16 cellular contexts compared by ENCODE assay signal in genomic region chr2:19685713-19686112, GRCh38.
"Had no signal": no experiment of that assay in that cellular context is flagged by ENCODE, and none has a peak within 500 bp of the region (broad histone marks: within the 10 kb centered on the region; RNA-seq: fewer than 3 reads in every experiment).

No MANE protein-coding gene starts in this region.

- H3K27me3 ChIP-seq: right atrium auricular region, transverse colon had no signal

- H3K9me3 ChIP-seq: right atrium auricular region, transverse colon had no signal

- DNase-seq: activated CD4-positive, alpha-beta T cell treated with anti-CD3 and anti-CD28 coated beads, Interleukin-2, amount 50 U/mL, for 4 hours; activated CD4-positive, CD25-positive, alpha-beta regulatory T cell treated with anti-CD3 and anti-CD28 coated beads, Interleukin-2, amount 50 U/mL, for 72 hours; activated naive CD4-positive, alpha-beta T cell treated with anti-CD3 and anti-CD28 coated beads, Interleukin-2, amount 10 ng/mL, durations not matched to agents 7 days and 5 days; activated T-cell treated with anti-CD3 and anti-CD28 coated beads for 4 hours; dorsolateral prefrontal cortex; foreskin keratinocyte; glutamatergic neuron; immature natural killer cell; nucleus accumbens; small intestine; stimulated activated CD4-positive, alpha-beta T cell treated with anti-CD3 and anti-CD28 coated beads, Interleukin-4, amount 100 ng/mL, for 4 hours; stimulated activated CD8-positive, alpha-beta memory T cell treated with anti-CD3 and anti-CD28 coated beads, Interleukin-4, amount 100 ng/mL, for 48 hours; stimulated activated naive CD4-positive, alpha-beta T cell treated with Interleukin-2 at 50 U/mL for 16 hours; substantia nigra; transverse colon had no signal

- H3K4me1 ChIP-seq: foreskin keratinocyte, transverse colon had no signal

- H3K27ac ChIP-seq: dorsolateral prefrontal cortex, foreskin keratinocyte, right atrium auricular region, transverse colon had no signal

- H3K36me3 ChIP-seq: right atrium auricular region, transverse colon had no signal

- H3K4me3 ChIP-seq: dorsolateral prefrontal cortex, right atrium auricular region, transverse colon had no signal
